ENCODE assay signal across 32 cellular contexts in genomic region chr4:142631836-142632235, GRCh38.
"Had no signal": no experiment of that assay in that cellular context is flagged by ENCODE, and none has a peak within 500 bp of the region (broad histone marks: within the 10 kb centered on the region; RNA-seq: fewer than 3 reads in every experiment).

No MANE protein-coding gene starts in this region.

- H3K27me3 ChIP-seq: ascending aorta, brain microvascular endothelial cell, breast epithelium had no signal

- H3K4me1 ChIP-seq: ascending aorta, breast epithelium had no signal

- DNase-seq: activated B cell treated with CpG ODN at 0.5 μM for 24 hours; activated CD4-positive, alpha-beta memory T cell treated with anti-CD3 and anti-CD28 coated beads for 36 hours; activated CD4-positive, alpha-beta T cell treated with anti-CD3 and anti-CD28 coated beads for 4 hours; activated CD4-positive, alpha-beta T cell treated with anti-CD3 and anti-CD28 coated beads, Interleukin-2, amount 10 ng/mL, durations not matched to agents 24 days and 14 days; activated CD4-positive, alpha-beta T cell treated with anti-CD3 and anti-CD28 coated beads, Interleukin-2, amount 50 U/mL, for 1 hour; activated CD4-positive, alpha-beta T cell treated with anti-CD3 and anti-CD28 coated beads, Interleukin-2, amount 50 U/mL, for 4 hours; activated CD4-positive, CD25-positive, alpha-beta regulatory T cell treated with anti-CD3 and anti-CD28 coated beads, Interleukin-2, amount 50 U/mL, for 72 hours; activated CD8-positive, alpha-beta memory T cell treated with anti-CD3 and anti-CD28 coated beads, Interleukin-2, amount 50 U/mL, for 48 hours; activated CD8-positive, alpha-beta T cell treated with anti-CD3 and anti-CD28 coated beads for 36 hours; activated effector memory CD4-positive, alpha-beta T cell treated with Interleukin-2 at 50 U/mL for 16 hours; activated gamma-delta T cell; activated naive CD4-positive, alpha-beta T cell treated with anti-CD3 and anti-CD28 coated beads, Interleukin-2, amount 10 ng/mL, durations not matched to agents 7 days and 5 days; activated naive CD4-positive, alpha-beta T cell treated with Interleukin-2 at 50 U/mL for 16 hours; activated naive CD8-positive, alpha-beta T cell treated with anti-CD3 and anti-CD28 coated beads, Interleukin-2, amount 10 ng/mL, durations not matched to agents 7 days and 5 days; activated naive CD8-positive, alpha-beta T cell treated with anti-CD3 and anti-CD28 coated beads, Interleukin-2, amount 50 U/mL, for 24 hours; activated T-cell treated with anti-CD3 and anti-CD28 coated beads, Interleukin-2, amount 50 U/mL, for 24 hours; activated T-cell treated with anti-CD3 and anti-CD28 coated beads, Interleukin-2, amount 50 U/mL, for 48 hours; amygdala; anterior cingulate cortex; brain microvascular endothelial cell; central memory CD4-positive, alpha-beta T cell; T-helper 1 cell; T-helper 2 cell; T-helper 9 cell had no signal

- H3K9me3 ChIP-seq: breast epithelium had no signal

- H3K27ac ChIP-seq: ascending aorta, brain microvascular endothelial cell, breast epithelium, VCaP had no signal

- H3K36me3 ChIP-seq: ascending aorta, brain microvascular endothelial cell, breast epithelium had no signal

- ATAC-seq: activated CD8-positive, alpha-beta T cell treated with anti-CD3 and anti-CD28 coated beads for 36 hours; activated naive CD8-positive, alpha-beta T cell treated with anti-CD3 and anti-CD28 coated beads, Interleukin-2, amount 50 U/mL, for 24 hours had no signal

- H3K4me3 ChIP-seq: ascending aorta, breast epithelium had no signal

- H3K4me1 Mint-ChIP-seq: activated B cell treated with CpG ODN at 0.5 μM for 24 hours; activated CD4-positive, alpha-beta T cell treated with anti-CD3 and anti-CD28 coated beads, Interleukin-2, amount 10 ng/mL, durations not matched to agents 24 days and 14 days; activated naive CD4-positive, alpha-beta T cell treated with anti-CD3 and anti-CD28 coated beads, Interleukin-2, amount 10 ng/mL, durations not matched to agents 7 days and 5 days; activated naive CD8-positive, alpha-beta T cell treated with anti-CD3 and anti-CD28 coated beads, Interleukin-2, amount 10 ng/mL, durations not matched to agents 7 days and 5 days; activated naive CD8-positive, alpha-beta T cell treated with anti-CD3 and anti-CD28 coated beads, Interleukin-2, amount 50 U/mL, for 24 hours had no signal

- H3K36me3 Mint-ChIP-seq: activated naive CD8-positive, alpha-beta T cell treated with anti-CD3 and anti-CD28 coated beads, Interleukin-2, amount 10 ng/mL, durations not matched to agents 7 days and 5 days had no signal

- H3K27ac Mint-ChIP-seq: activated B cell treated with CpG ODN at 0.5 μM for 24 hours; activated CD4-positive, alpha-beta memory T cell treated with anti-CD3 and anti-CD28 coated beads for 36 hours; activated CD4-positive, alpha-beta T cell treated with anti-CD3 and anti-CD28 coated beads, Interleukin-2, amount 10 ng/mL, durations not matched to agents 24 days and 14 days; activated CD8-positive, alpha-beta T cell treated with anti-CD3 and anti-CD28 coated beads for 36 hours; activated naive CD4-positive, alpha-beta T cell treated with anti-CD3 and anti-CD28 coated beads, Interleukin-2, amount 10 ng/mL, durations not matched to agents 7 days and 5 days; activated naive CD8-positive, alpha-beta T cell; activated naive CD8-positive, alpha-beta T cell treated with anti-CD3 and anti-CD28 coated beads, Interleukin-2, amount 10 ng/mL, durations not matched to agents 7 days and 5 days; activated naive CD8-positive, alpha-beta T cell treated with anti-CD3 and anti-CD28 coated beads, Interleukin-2, amount 50 U/mL, for 24 hours; activated T-cell treated with anti-CD3 and anti-CD28 coated beads, Interleukin-2, amount 50 U/mL, for 24 hours; activated T-helper 2 cell treated with anti-CD3 and anti-CD28 coated beads, Interferon-gamma antibody, Interleukin-2, Interleukin-4, amounts not matched to agents 10 μg/mL and 5 μg/mL and 100 μg/mL, durations not matched to agents 14 hours and 24 hours and 36 hours; T-helper 1 cell treated with Interleukin-12 subunit alpha and Interleukin-12 subunit beta and Interleukin-4 antibody, amounts not matched to agents 30 μg/mL and 1 μg/mL, for 36 hours; T-helper 2 cell treated with Interferon-gamma antibody and Interleukin-4, amounts not matched to agents 5 μg/mL and 100 μg/mL, for 36 hours had no signal

- H3K27me3 Mint-ChIP-seq: activated B cell treated with CpG ODN at 0.5 μM for 24 hours; activated CD4-positive, alpha-beta memory T cell treated with anti-CD3 and anti-CD28 coated beads for 36 hours; activated CD4-positive, alpha-beta T cell treated with anti-CD3 and anti-CD28 coated beads, Interleukin-2, amount 10 ng/mL, durations not matched to agents 24 days and 14 days; activated CD8-positive, alpha-beta T cell treated with anti-CD3 and anti-CD28 coated beads for 36 hours; activated naive CD4-positive, alpha-beta T cell treated with anti-CD3 and anti-CD28 coated beads, Interleukin-2, amount 10 ng/mL, durations not matched to agents 7 days and 5 days; activated naive CD4-positive, alpha-beta T cell treated with anti-CD3 and anti-CD28 coated beads, Interleukin-2, amount 50 U/mL, for 24 hours; activated naive CD8-positive, alpha-beta T cell; activated naive CD8-positive, alpha-beta T cell treated with anti-CD3 and anti-CD28 coated beads, Interleukin-2, amount 10 ng/mL, durations not matched to agents 7 days and 5 days; activated naive CD8-positive, alpha-beta T cell treated with anti-CD3 and anti-CD28 coated beads, Interleukin-2, amount 50 U/mL, for 24 hours; activated T-cell treated with anti-CD3 and anti-CD28 coated beads, Interleukin-2, amount 50 U/mL, for 24 hours had no signal

- H3K4me3 Mint-ChIP-seq: activated B cell treated with CpG ODN at 0.5 μM for 24 hours; activated CD4-positive, alpha-beta memory T cell treated with anti-CD3 and anti-CD28 coated beads for 36 hours; activated CD4-positive, alpha-beta T cell treated with anti-CD3 and anti-CD28 coated beads, Interleukin-2, amount 10 ng/mL, durations not matched to agents 24 days and 14 days; activated CD8-positive, alpha-beta T cell treated with anti-CD3 and anti-CD28 coated beads for 36 hours; activated naive CD4-positive, alpha-beta T cell treated with anti-CD3 and anti-CD28 coated beads, Interleukin-2, amount 10 ng/mL, durations not matched to agents 7 days and 5 days; activated naive CD4-positive, alpha-beta T cell treated with anti-CD3 and anti-CD28 coated beads, Interleukin-2, amount 50 U/mL, for 24 hours; activated naive CD8-positive, alpha-beta T cell; activated naive CD8-positive, alpha-beta T cell treated with anti-CD3 and anti-CD28 coated beads, Interleukin-2, amount 10 ng/mL, durations not matched to agents 7 days and 5 days; activated naive CD8-positive, alpha-beta T cell treated with anti-CD3 and anti-CD28 coated beads, Interleukin-2, amount 50 U/mL, for 24 hours; activated T-cell treated with anti-CD3 and anti-CD28 coated beads, Interleukin-2, amount 50 U/mL, for 24 hours; T-helper 1 cell treated with Interleukin-12 subunit alpha and Interleukin-12 subunit beta and Interleukin-4 antibody, amounts not matched to agents 30 μg/mL and 1 μg/mL, for 36 hours; T-helper 2 cell treated with Interferon-gamma antibody and Interleukin-4, amounts not matched to agents 5 μg/mL and 100 μg/mL, for 36 hours had no signal
